In the genomic region with DNA sequence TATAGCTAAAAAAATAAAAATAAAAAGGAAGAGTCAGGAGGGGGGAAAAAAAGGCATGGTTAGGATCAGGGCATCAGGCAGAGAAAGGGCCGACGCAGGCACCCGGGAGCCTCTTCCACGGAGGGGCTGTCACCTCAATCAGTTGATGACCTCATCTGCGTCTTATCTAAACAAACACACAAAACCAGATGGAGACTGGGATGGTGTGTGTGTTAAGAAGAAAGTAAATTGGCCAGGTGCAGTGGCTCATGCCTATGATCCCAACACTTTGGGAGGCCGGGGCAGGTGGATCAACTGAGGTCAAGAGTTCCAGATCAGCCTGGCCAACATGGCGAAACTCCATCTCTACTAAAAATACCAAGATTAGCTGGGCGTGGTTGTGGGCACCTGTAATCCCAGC, we compare ENCODE assay signal across 21 cellular contexts.
"Had no signal": no experiment of that assay in that cellular context is flagged by ENCODE, and none has a peak within 500 bp of the region (broad histone marks: within the 10 kb centered on the region; RNA-seq: fewer than 3 reads in every experiment).

No MANE protein-coding gene starts in this region.

- H3K27ac ChIP-seq: heart right ventricle, spleen, upper lobe of left lung had no signal

- H3K27me3 ChIP-seq: upper lobe of left lung had no signal

- H3K27ac Mint-ChIP-seq: activated CD4-positive, alpha-beta memory T cell treated with anti-CD3 and anti-CD28 coated beads, Interleukin-2, amount 10 ng/mL, durations not matched to agents 7 days and 5 days; activated CD4-positive, alpha-beta T cell treated with anti-CD3 and anti-CD28 coated beads, Interleukin-2, amount 10 ng/mL, durations not matched to agents 24 days and 14 days; activated naive CD8-positive, alpha-beta T cell treated with anti-CD3 and anti-CD28 coated beads, Interleukin-2, amount 50 U/mL, for 24 hours; activated T-cell treated with anti-CD3 and anti-CD28 coated beads, Interleukin-2, amount 50 U/mL, for 72 hours; brain; dendritic cell treated with granulocyte-macrophage colony-stimulating factor and Interleukin-4, amounts not matched to agents 40 ng/mL and 50 ng/mL, for 4 days; memory B cell; natural killer cell treated with Interleukin-12 subunit alpha and Interleukin-12 subunit beta and Interleukin-15 and Interleukin-18, amount 100 ng/mL, for 72 hours; progenitor cell of endocrine pancreas had no signal

- DNase-seq: activated CD4-positive, alpha-beta memory T cell treated with anti-CD3 and anti-CD28 coated beads, Interleukin-2, amount 10 ng/mL, durations not matched to agents 7 days and 5 days; activated CD4-positive, alpha-beta T cell treated with anti-CD3 and anti-CD28 coated beads, Interleukin-2, amount 10 ng/mL, durations not matched to agents 24 days and 14 days; activated effector memory CD4-positive, alpha-beta T cell treated with Interleukin-2 at 50 U/mL for 16 hours; activated naive CD4-positive, alpha-beta T cell treated with anti-CD3 and anti-CD28 coated beads, Interleukin-2, amount 50 U/mL, for 16 hours; activated naive CD8-positive, alpha-beta T cell treated with anti-CD3 and anti-CD28 coated beads, Interleukin-2, amount 50 U/mL, for 24 hours; activated T-cell treated with anti-CD3 and anti-CD28 coated beads, Interleukin-2, amount 50 U/mL, for 72 hours; aorta; effector CD4-positive, alpha-beta T cell; heart right ventricle; left colon; retina; spleen; stimulated activated CD4-positive, alpha-beta T cell treated with anti-CD3 and anti-CD28 coated beads, Interleukin-4, amount 100 ng/mL, for 24 hours; stimulated activated naive CD4-positive, alpha-beta T cell treated with Interleukin-2 at 50 U/mL for 16 hours; upper lobe of left lung had no signal

- H3K4me1 Mint-ChIP-seq: activated CD4-positive, alpha-beta memory T cell treated with anti-CD3 and anti-CD28 coated beads, Interleukin-2, amount 10 ng/mL, durations not matched to agents 7 days and 5 days; activated CD4-positive, alpha-beta T cell treated with anti-CD3 and anti-CD28 coated beads, Interleukin-2, amount 10 ng/mL, durations not matched to agents 24 days and 14 days; brain had no signal

- H3K9me3 Mint-ChIP-seq: activated naive CD8-positive, alpha-beta T cell treated with anti-CD3 and anti-CD28 coated beads, Interleukin-2, amount 50 U/mL, for 24 hours; dendritic cell treated with granulocyte-macrophage colony-stimulating factor and Interleukin-4, amounts not matched to agents 40 ng/mL and 50 ng/mL, for 4 days had no signal

- ATAC-seq: activated CD4-positive, CD25-positive, alpha-beta regulatory T cell treated with anti-CD3 and anti-CD28 coated beads, Interleukin-2, amount 50 U/mL, for 24 hours; activated naive CD8-positive, alpha-beta T cell treated with anti-CD3 and anti-CD28 coated beads, Interleukin-2, amount 50 U/mL, for 24 hours; activated T-cell treated with anti-CD3 and anti-CD28 coated beads, Interleukin-2, amount 50 U/mL, for 72 hours; heart right ventricle; left colon; natural killer cell treated with Interleukin-12 subunit alpha and Interleukin-12 subunit beta and Interleukin-15 and Interleukin-18, amount 100 ng/mL, for 72 hours had no signal

- H3K27me3 Mint-ChIP-seq: activated CD4-positive, alpha-beta memory T cell treated with anti-CD3 and anti-CD28 coated beads, Interleukin-2, amount 10 ng/mL, durations not matched to agents 7 days and 5 days; dendritic cell treated with granulocyte-macrophage colony-stimulating factor and Interleukin-4, amounts not matched to agents 40 ng/mL and 50 ng/mL, for 4 days had no signal

- H3K4me1 ChIP-seq: heart right ventricle, upper lobe of left lung had no signal

- H3K36me3 Mint-ChIP-seq: brain; natural killer cell treated with Interleukin-12 subunit alpha and Interleukin-12 subunit beta and Interleukin-15 and Interleukin-18, amount 100 ng/mL, for 72 hours had no signal

- H3K4me3 Mint-ChIP-seq: activated CD4-positive, alpha-beta memory T cell treated with anti-CD3 and anti-CD28 coated beads, Interleukin-2, amount 10 ng/mL, durations not matched to agents 7 days and 5 days; activated CD4-positive, alpha-beta T cell treated with anti-CD3 and anti-CD28 coated beads, Interleukin-2, amount 10 ng/mL, durations not matched to agents 24 days and 14 days; activated naive CD8-positive, alpha-beta T cell treated with anti-CD3 and anti-CD28 coated beads, Interleukin-2, amount 50 U/mL, for 24 hours; activated T-cell treated with anti-CD3 and anti-CD28 coated beads, Interleukin-2, amount 50 U/mL, for 72 hours; brain; dendritic cell treated with granulocyte-macrophage colony-stimulating factor and Interleukin-4, amounts not matched to agents 40 ng/mL and 50 ng/mL, for 4 days; memory B cell; natural killer cell treated with Interleukin-12 subunit alpha and Interleukin-12 subunit beta and Interleukin-15 and Interleukin-18, amount 100 ng/mL, for 72 hours had no signal

- H3K4me3 ChIP-seq: heart right ventricle, spleen, upper lobe of left lung had no signal
